ENCODE assay signal across 15 cellular contexts in genomic region chr1:116534014-116534739, GRCh38. TPM values are rescaled to one million over a fixed set of nuclear protein-coding genes. Genes with fewer than 3 reads are reported as not detected.
A peak's percentile ranks its signal among the peaks of the same experiment; 100 is the strongest.
DNase-seq lines count a peak whose midpoint lies in the region; ATAC-seq, FAIRE-seq and TF ChIP-seq lines count a peak whose summit lies in the region.
"Had no signal": no experiment of that assay in that cellular context is flagged by ENCODE, and none has a peak within 500 bp of the region (broad histone marks: within the 10 kb centered on the region; RNA-seq: fewer than 3 reads in every experiment).

No MANE protein-coding gene starts in this region.

- no peaks in the 10 kb centered on the region for H3K9me3 ChIP-seq in HUES48 (ENCODE audit: control insufficient read depth, insufficient read depth, low read length)
- no peaks in the 10 kb centered on the region for H3K9me3 ChIP-seq in testis
- no peaks in the 10 kb centered on the region for H3K9me3 ChIP-seq in Peyer's patch
- H3K9me3 ChIP-seq: A549, BE2C, Caco-2 had no signal

- H3K4me3 ChIP-seq in HUES48 (ENCODE audit: low read depth, low read length): peak overlapping the region; percentile 39; the same call in 1 of the 2 replicates
- H3K4me3 ChIP-seq in testis: peak overlapping the region in 1 of 2 donors; percentile 13
- H3K4me3 ChIP-seq in Peyer's patch: no peak overlapping the region
- H3K4me3 ChIP-seq: A549 had no signal

- no peaks in the 10 kb centered on the region for H3K9me3 Mint-ChIP-seq in central memory CD8-positive, alpha-beta T cell
- H3K9me3 Mint-ChIP-seq: CD8-positive, alpha-beta memory T cell had no signal

- peaks cover 30% of the 10 kb centered on the region for H3K36me3 Mint-ChIP-seq in central memory CD8-positive, alpha-beta T cell (ENCODE audit: insufficient read depth)

- no peak overlapping the region for H3K9ac ChIP-seq in HUES48 (ENCODE audit: low read depth, low read length)

- TF ChIP-seq CTCF in testis (IDR thresholded peaks at IDR 0.05) (no peak), Peyer's patch (IDR thresholded peaks at IDR 0.05) (no peak)

- H3K27ac Mint-ChIP-seq in central memory CD8-positive, alpha-beta T cell (ENCODE audit: low read depth): peak overlapping the region; percentile 44

- H3K4me1 ChIP-seq in HUES48 (ENCODE audit: control insufficient read depth, insufficient read depth, low read length): peaks cover 16% of the 10 kb centered on the region
- H3K4me1 ChIP-seq in testis: no peaks in the 10 kb centered on the region
- H3K4me1 ChIP-seq in Peyer's patch: peaks cover 0 to 4% (median 0%) of the 10 kb centered on the region in 4 donors
- H3K4me1 ChIP-seq: Caco-2 had no signal

- H3K36me3 ChIP-seq in HUES48 (ENCODE audit: control insufficient read depth, insufficient read depth, low read length) (no peaks in the 10 kb centered on the region), testis (ENCODE audit: low read depth, missing control alignments) (no peaks in the 10 kb centered on the region), Peyer's patch (peaks cover 0 to 44% (median 0%) of the 10 kb centered on the region in 3 donors)
- H3K36me3 ChIP-seq: BE2C had no signal

- no peak for DNase-seq in GM12891 (ENCODE audit: insufficient read length, low spot score)
- DNase-seq in central memory CD8-positive, alpha-beta T cell (ENCODE audit: low spot score in 2 of 2): no peak
- DNase-seq in retina: peak; percentile 69
- no peak for DNase-seq in OCI-M2 (lab: John Stamatoyannopoulos, UW; ENCODE audit: unreplicated experiment)
- DNase-seq in germinal center (ENCODE audit: low spot score): no peak
- no peak for DNase-seq in testis
- DNase-seq in Peyer's patch: no peak
- DNase-seq: BE2C; Caco-2; CD8-positive, alpha-beta memory T cell; DMS53 had no signal

- H3K27me3 Mint-ChIP-seq in central memory CD8-positive, alpha-beta T cell: no peaks in the 10 kb centered on the region
- H3K27me3 Mint-ChIP-seq: CD8-positive, alpha-beta memory T cell had no signal

- 56 to 63% methylated on average over 45 of the region's 45 CpGs for WGBS in testis, 2 donors

- intact Hi-C loops in testis (cut with DNase I; ENCODE audit: low total_unique reads): no loop called here

- peaks cover 32% of the 10 kb centered on the region for H3K27me3 ChIP-seq in HUES48 (ENCODE audit: control insufficient read depth, insufficient read depth, low read length)
- no peaks in the 10 kb centered on the region for H3K27me3 ChIP-seq in testis
- H3K27me3 ChIP-seq in Peyer's patch: no peaks in the 10 kb centered on the region
- H3K27me3 ChIP-seq: BE2C had no signal

- H3K4me1 Mint-ChIP-seq in central memory CD8-positive, alpha-beta T cell: peaks cover 12% of the 10 kb centered on the region

- TF ChIP-seq POLR2A in GM12891 (IDR thresholded peaks at IDR 0.05; ENCODE audit: low read depth, low read length): no peak
- TF ChIP-seq POLR2A in testis (IDR thresholded peaks at IDR 0.05): no peak
- TF ChIP-seq POLR2A in Peyer's patch (IDR thresholded peaks at IDR 0.05): no peak

- H3K4me3 Mint-ChIP-seq in central memory CD8-positive, alpha-beta T cell: no peak overlapping the region
- H3K4me3 Mint-ChIP-seq: CD8-positive, alpha-beta memory T cell had no signal

- H3K27ac ChIP-seq in HUES48 (ENCODE audit: low read depth, low read length) (no peak overlapping the region), testis (no peak overlapping the region), Peyer's patch (no peak overlapping the region)
- H3K27ac ChIP-seq: A549, C4-2B had no signal

- no peak for FAIRE-seq in GM12891 (lab: Jason Lieb, UNC)
- FAIRE-seq: A549 had no signal

- no peak for ATAC-seq in central memory CD8-positive, alpha-beta T cell (replicated peaks; ENCODE audit: extremely low read depth, poor library complexity, severe bottlenecking)
- ATAC-seq: A549, HCT116 had no signal

TF ChIP-seq in GM12891, 5 proteins besides CTCF, POLR2A, EP300 and RAD21:
- peak; percentile 26; the same call in 1 of the 2 replicates for TF ChIP-seq POLR2AphosphoS5 (IDR thresholded peaks at IDR 0.05; ENCODE audit: low read depth, low read length)
- TF ChIP-seq TAF1 (IDR thresholded peaks at IDR 0.05; ENCODE audit: low read depth, low read length): no peak

RNA-seq across cellular contexts. Expression of gene CD58, which starts 36.6 kb away (rescaled TPM):
- 88.3 TPM for polyA plus RNA-seq in GM12891 (2012; ENCODE audit: low read depth, missing spikeins)
- total RNA-seq in testis: 10 to 100 TPM; 11.4 to 14.9 TPM
- polyA plus RNA-seq in testis (ENCODE audit: insufficient read depth, low read depth, low replicate concordance): 15.0 TPM
- total RNA-seq in Peyer's patch: 10 to 100 TPM; 23.1 to 63.0 (median 39.0) TPM
